ENCODE assay signal across 13 cellular contexts in genomic region chr5:126355940-126356339, GRCh38.
A peak's percentile ranks its signal among the peaks of the same experiment; 100 is the strongest.
DNase-seq lines count a peak whose midpoint lies in the region; ATAC-seq and TF ChIP-seq lines count a peak whose summit lies in the region.
"Had no signal": no experiment of that assay in that cellular context is flagged by ENCODE, and none has a peak within 500 bp of the region (broad histone marks: within the 10 kb centered on the region; RNA-seq: fewer than 3 reads in every experiment).

No MANE protein-coding gene starts in this region.

- H3K9ac ChIP-seq in HCT116 (ENCODE audit: low read length) (no peak overlapping the region), MM.1S (ENCODE audit: low read length) (no peak overlapping the region)

- no peak for TF ChIP-seq CTCF in HCT116 (IDR thresholded peaks at IDR 0.05 in 2 of 3, conservative IDR thresholded peaks at IDR 0.05 in 1 of 3; ENCODE audit: borderline replicate concordance in 1 of 3, insufficient read depth in 1 of 3, low read depth in 2 of 3, low read length in 2 of 3)
- TF ChIP-seq CTCF in mucosa of descending colon (IDR thresholded peaks at IDR 0.05), result no peak
- no peak for TF ChIP-seq CTCF in MM.1S (IDR thresholded peaks at IDR 0.05; ENCODE audit: low read length)

- no peak overlapping the region for H3K4me2 ChIP-seq in HCT116 (ENCODE audit: low read length)
- H3K4me2 ChIP-seq in MM.1S (ENCODE audit: low read depth, low read length), result no peak overlapping the region
- H3K4me2 ChIP-seq: SK-N-SH had no signal

- no TSS peak for BruUV-seq in HCT116 (replicated peaks; lab: Mats Ljungman, UMichigan)

- H3K9me2 ChIP-seq in HCT116 (ENCODE audit: insufficient read depth) (no peaks in the 10 kb centered on the region), MM.1S (replicated peaks; ENCODE audit: insufficient read depth, low read length) (no peaks in the 10 kb centered on the region)
- H3K9me2 ChIP-seq: SK-N-SH had no signal

- H3K9me3 ChIP-seq in HCT116 (ENCODE audit: control insufficient read depth in 1 of 2, insufficient read depth in 1 of 2, low read depth in 1 of 2, low read length in 2 of 2), result no peaks in the 10 kb centered on the region
- no peaks in the 10 kb centered on the region for H3K9me3 ChIP-seq in mucosa of descending colon
- no peaks in the 10 kb centered on the region for H3K9me3 ChIP-seq in MM.1S (replicated peaks; ENCODE audit: insufficient read depth, low read length)
- H3K9me3 ChIP-seq: SK-N-SH had no signal

- no peak overlapping the region for H3K27ac ChIP-seq in HCT116 (ENCODE audit: low read depth, low read length)
- no peak overlapping the region for H3K27ac ChIP-seq in MM.1S (ENCODE audit: low read length)

- DNase-seq in HCT116 (ENCODE audit: low read depth, low spot score) (no peak), NOMO-1 treated with DMSO at 0.1 percent for 48 hours (lab: John Stamatoyannopoulos, UW; ENCODE audit: unreplicated experiment) (peak; percentile 51), mucosa of descending colon (no peak), inferior parietal cortex (ENCODE audit: extremely low spot score) (no peak), MM.1S (no peak), C1 segment of cervical spinal cord (lab: John Stamatoyannopoulos, UW) (no peak)
- no peak for DNase-seq in effector CD4-positive, alpha-beta T cell
- DNase-seq: activated CD4-positive, alpha-beta T cell treated with anti-CD3 and anti-CD28 coated beads, Interleukin-2, amount 10 ng/mL, durations not matched to agents 7 days and 5 days; endodermal cell; NCI-H1105; NCI-H524; SK-N-SH had no signal

- ATAC-seq in GM18502 (IDR thresholded peaks at IDR 0.05; ENCODE audit: poor library complexity, unreplicated experiment) (peak; percentile 41), HCT116 (no peak), mucosa of descending colon (peak; percentile 52)

- peaks cover 19 to 32% of the 10 kb centered on the region in 2 experiments; a peak in 3 of 4 replicates for H3K4me1 ChIP-seq in HCT116 (ENCODE audit: control insufficient read depth in 1 of 2, insufficient read depth in 2 of 2, low read length in 2 of 2)
- H3K4me1 ChIP-seq in mucosa of descending colon (ENCODE audit: low read depth), result peaks cover 5% of the 10 kb centered on the region
- peaks cover 18% of the 10 kb centered on the region for H3K4me1 ChIP-seq in MM.1S (ENCODE audit: low read length)

- H3K36me3 ChIP-seq in HCT116 (ENCODE audit: control insufficient read depth in 1 of 2, insufficient read depth in 2 of 2, low read length in 2 of 2), result no peaks in the 10 kb centered on the region
- no peaks in the 10 kb centered on the region for H3K36me3 ChIP-seq in mucosa of descending colon (ENCODE audit: low read depth)
- no peaks in the 10 kb centered on the region for H3K36me3 ChIP-seq in MM.1S (replicated peaks; ENCODE audit: insufficient read depth, low read length)

- CTCF ChIA-PET in HCT116 (lab: Charles Lee), result interaction anchor here (1.1 kb wide), 1 partner anchor 183 kb away, joined by 4 read pairs; no protein-coding TSS in a partner anchor

- H2AFZ ChIP-seq in HCT116 (ENCODE audit: low read depth, low read length, poor library complexity, severe bottlenecking) (peak overlapping the region; percentile 46), MM.1S (ENCODE audit: low read length) (no peak overlapping the region)

- no peaks in the 10 kb centered on the region for H3K79me2 ChIP-seq in HCT116 (ENCODE audit: insufficient read depth, low read length)
- H3K79me2 ChIP-seq in MM.1S (ENCODE audit: low read length), result no peaks in the 10 kb centered on the region

- POLR2A ChIA-PET in HCT116 (lab: Charles Lee), result interaction anchor here (0.6 kb wide), 1 partner anchor 180 kb away, joined by 4 read pairs; no protein-coding TSS in a partner anchor

- peaks cover 6% of the 10 kb centered on the region; the same call in 1 of the 2 replicates for H3F3A ChIP-seq in MM.1S (ENCODE audit: insufficient read depth, low read length)

- H3K4me3 ChIP-seq in HCT116 (replicated peaks in 1 of 2; ENCODE audit: low read depth in 1 of 2, low read length in 2 of 2), result no peak overlapping the region
- H3K4me3 ChIP-seq in mucosa of descending colon, result no peak overlapping the region
- H3K4me3 ChIP-seq in MM.1S (ENCODE audit: low read length), result no peak overlapping the region

- H4K20me1 ChIP-seq in HCT116 (ENCODE audit: insufficient read depth) (no peaks in the 10 kb centered on the region), MM.1S (ENCODE audit: insufficient read depth, low read length) (no peaks in the 10 kb centered on the region)

- RAD21 ChIA-PET in HCT116 (lab: Charles Lee; ENCODE audit: low non-redundant PET in 1 of 2, low total read pairs in 2 of 2, uncharacterized antibody in 2 of 2, unreplicated experiment in 2 of 2), result no interaction called here

- no peak for TF ChIP-seq POLR2A in HCT116 (IDR thresholded peaks at IDR 0.05; ENCODE audit: borderline replicate concordance, extremely low read depth, insufficient read depth, insufficient read length)

- intact Hi-C loops in HCT116 (cut with micrococcal nuclease) (no loop called here), mucosa of descending colon (cut with DNase I, micrococcal nuclease) (no loop called here)

- no peak for TF ChIP-seq RAD21 in HCT116 (IDR thresholded peaks at IDR 0.05; ENCODE audit: low read depth)

- no peaks in the 10 kb centered on the region for H3K27me3 ChIP-seq in HCT116 (ENCODE audit: insufficient read depth, low read length)
- no peaks in the 10 kb centered on the region for H3K27me3 ChIP-seq in MM.1S (replicated peaks; ENCODE audit: insufficient read depth, low read length)

TF ChIP-seq in HCT116, 20 proteins besides CTCF, POLR2A, EP300 and RAD21:
- no peak for TF ChIP-seq ZFX (IDR thresholded peaks at IDR 0.05)
- no peak for TF ChIP-seq ATF3 (IDR thresholded peaks at IDR 0.05)
- no peak for TF ChIP-seq MAX (IDR thresholded peaks at IDR 0.05)
- no peak for TF ChIP-seq JUND (IDR thresholded peaks at IDR 0.05)
